In the genomic region with DNA sequence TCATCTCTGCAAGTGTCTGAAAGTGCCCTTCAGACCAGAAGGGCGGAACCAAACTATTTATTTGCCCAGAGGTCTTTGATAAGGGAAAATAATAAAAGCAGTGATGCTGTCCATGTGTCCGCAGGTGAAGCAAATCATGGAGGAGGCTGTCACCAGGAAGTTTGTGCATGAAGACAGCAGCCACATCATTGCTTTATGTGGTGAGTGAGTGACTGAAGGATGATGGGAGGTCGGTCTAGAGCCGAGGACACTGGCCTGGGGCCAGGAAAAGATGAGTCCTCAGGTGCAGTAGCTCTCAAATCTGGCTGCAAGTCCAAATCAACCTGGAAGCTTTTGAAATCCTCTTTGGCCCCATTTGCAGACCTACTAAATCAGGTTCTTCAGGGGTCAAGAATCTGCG, we compare ENCODE assay signal across 16 cellular contexts. TPM values are rescaled to one million over a fixed set of nuclear protein-coding genes. Genes with fewer than 3 reads are reported as not detected.
DNase-seq lines count a peak whose midpoint lies in the region; TF ChIP-seq lines count a peak whose summit lies in the region.
"Had no signal": no experiment of that assay in that cellular context is flagged by ENCODE, and none has a peak within 500 bp of the region (broad histone marks: within the 10 kb centered on the region; RNA-seq: fewer than 3 reads in every experiment).

No MANE protein-coding gene starts in this region.

- no peak for TF ChIP-seq CTCF in coronary artery (IDR thresholded peaks at IDR 0.05)

- H3K36me3 Mint-ChIP-seq in activated naive CD8-positive, alpha-beta T cell treated with anti-CD3 and anti-CD28 coated beads for 36 hours, result peaks cover 14% of the 10 kb centered on the region

- no peak overlapping the region for H3K27ac ChIP-seq in coronary artery
- H3K27ac ChIP-seq: parathyroid adenoma, thoracic aorta had no signal

- no peak overlapping the region for H3K4me3 Mint-ChIP-seq in activated naive CD8-positive, alpha-beta T cell treated with anti-CD3 and anti-CD28 coated beads for 36 hours
- H3K4me3 Mint-ChIP-seq: CD4-positive, alpha-beta memory T cell; mesothelial cell of epicardium had no signal

- DNase-seq in NCI-H2196 (lab: John Stamatoyannopoulos, UW; ENCODE audit: unreplicated experiment) (peak; percentile 1), NCI-H2196 treated with DMSO at 0.1 percent for 48 hours (lab: John Stamatoyannopoulos, UW; ENCODE audit: unreplicated experiment) (no peak), RPMI8226 (peak; percentile 16), coronary artery (ENCODE audit: low spot score) (no peak), hypothalamus (lab: John Stamatoyannopoulos, UW) (no peak), AG08395 (ENCODE audit: low spot score) (no peak)
- DNase-seq in activated naive CD8-positive, alpha-beta T cell treated with anti-CD3 and anti-CD28 coated beads for 36 hours, result peak; percentile 74
- peak; percentile 15 to 34 for DNase-seq in stimulated activated CD4-positive, alpha-beta T cell treated with anti-CD3 and anti-CD28 coated beads, Interleukin-4, amount 100 ng/mL, for 48 hours (ENCODE audit: low read depth in 2 of 2)
- DNase-seq: 8988T; effector memory CD4-positive, alpha-beta T cell; OCI-M1; SW 1271 had no signal

- H3K9me3 Mint-ChIP-seq in activated naive CD8-positive, alpha-beta T cell treated with anti-CD3 and anti-CD28 coated beads for 36 hours, result no peaks in the 10 kb centered on the region
- H3K9me3 Mint-ChIP-seq: CD4-positive, alpha-beta memory T cell; mesothelial cell of epicardium had no signal

- peaks cover 28% of the 10 kb centered on the region for H3K4me1 Mint-ChIP-seq in activated naive CD8-positive, alpha-beta T cell treated with anti-CD3 and anti-CD28 coated beads for 36 hours

- H3K27ac Mint-ChIP-seq in activated naive CD8-positive, alpha-beta T cell treated with anti-CD3 and anti-CD28 coated beads for 36 hours, result peak overlapping the region; percentile 74
- H3K27ac Mint-ChIP-seq: mesothelial cell of epicardium had no signal

- no peaks in the 10 kb centered on the region for H3K27me3 Mint-ChIP-seq in activated naive CD8-positive, alpha-beta T cell treated with anti-CD3 and anti-CD28 coated beads for 36 hours
- H3K27me3 Mint-ChIP-seq: CD4-positive, alpha-beta memory T cell had no signal

- no peak overlapping the region for H3K4me3 ChIP-seq in coronary artery
- H3K4me3 ChIP-seq: thoracic aorta had no signal

RNA-seq across cellular contexts. Expression of a gene that starts 6.1 kb away (rescaled TPM):
- total RNA-seq in activated naive CD8-positive, alpha-beta T cell treated with anti-CD3 and anti-CD28 coated beads for 36 hours, result 10 to 100 TPM; 35.7 to 36.8 TPM

RNA-seq across cellular contexts. Expression of a gene that starts 7.2 kb away (rescaled TPM):
- 100 to 1,000 TPM; 115 to 120 TPM for total RNA-seq in activated naive CD8-positive, alpha-beta T cell treated with anti-CD3 and anti-CD28 coated beads for 36 hours

RNA-seq across cellular contexts. Expression of a gene that starts 39.7 kb away (rescaled TPM):
- total RNA-seq in activated naive CD8-positive, alpha-beta T cell treated with anti-CD3 and anti-CD28 coated beads for 36 hours, result 10 to 100 TPM; 10.9 to 13.1 TPM

RNA-seq across cellular contexts. Expression of a gene that starts 39.8 kb away (rescaled TPM):
- total RNA-seq in activated naive CD8-positive, alpha-beta T cell treated with anti-CD3 and anti-CD28 coated beads for 36 hours, result 10 to 100 TPM; 48.7 to 51.8 TPM

RNA-seq across cellular contexts. Expression of a gene that starts 57.4 kb away (rescaled TPM):
- 10 to 100 TPM; 23.8 to 25.6 TPM for total RNA-seq in activated naive CD8-positive, alpha-beta T cell treated with anti-CD3 and anti-CD28 coated beads for 36 hours

Comparison
In these comparisons a context has a peak if more than half of its experiments do, and no peak if none do; other contexts are left out.
1. DNase-seq: peak in NCI-H2196 (single experiment), RPMI8226 (single experiment), activated naive CD8-positive, alpha-beta T cell treated with anti-CD3 and anti-CD28 coated beads for 36 hours (single experiment) and stimulated activated CD4-positive, alpha-beta T cell treated with anti-CD3 and anti-CD28 coated beads, Interleukin-4, amount 100 ng/mL, for 48 hours (2 of 2); none in NCI-H2196 treated with DMSO at 0.1 percent for 48 hours (single experiment), coronary artery (single experiment), hypothalamus (0 of 51) and AG08395 (single experiment).